ENCODE assay signal across 13 cellular contexts in genomic region chr19:46812898-46813569, GRCh38. TPM values are rescaled to one million over a fixed set of nuclear protein-coding genes. Genes with fewer than 3 reads are reported as not detected.
DNase-seq lines count a peak whose midpoint lies in the region; ATAC-seq and TF ChIP-seq lines count a peak whose summit lies in the region.
"Had no signal": no experiment of that assay in that cellular context is flagged by ENCODE, and none has a peak within 500 bp of the region (broad histone marks: within the 10 kb centered on the region; RNA-seq: fewer than 3 reads in every experiment).

No MANE protein-coding gene starts in this region.

- no TSS peak for BruUV-seq in PC-9 (replicated peaks; lab: Mats Ljungman, UMichigan)

- CTCF ChIA-PET in PC-9 (lab: Charles Lee): no interaction called here

- no peaks in the 10 kb centered on the region for H3K79me2 ChIP-seq in PC-9 (ENCODE audit: low read depth)

- DNase-seq in NCI-H82 (lab: John Stamatoyannopoulos, UW): peak; percentile 24
- DNase-seq in NCI-H82 treated with DMSO at 0.1 percent for 48 hours (lab: John Stamatoyannopoulos, UW; ENCODE audit: unreplicated experiment): no peak
- DNase-seq in neuronal stem cell (ENCODE audit: low spot score): no peak
- no peak for DNase-seq in vagina (ENCODE audit: extremely low spot score in 2 of 2)
- DNase-seq in AG08395 (ENCODE audit: low spot score): no peak
- no peak for DNase-seq in anterior cingulate cortex (lab: John Stamatoyannopoulos, UW)
- DNase-seq in PC-9: no peak
- DNase-seq: activated CD4-positive, alpha-beta T cell treated with anti-CD3 and anti-CD28 coated beads, Interleukin-2, amount 10 ng/mL, durations not matched to agents 24 days and 14 days; NCI-H146; NK-92 treated with Interleukin-12 subunit alpha and Interleukin-12 subunit beta, amount 100 ng/mL, for 24 hours; SW 1271 had no signal

- intact Hi-C loops in vagina (cut with DNase I): loop anchor here (10.0 kb wide), 1 partner anchor 842 kb away; no protein-coding TSS in a partner anchor
- intact Hi-C loops in PC-9 (cut with micrococcal nuclease; ENCODE audit: unreplicated experiment): no loop called here

- ATAC-seq in gastroesophageal sphincter: no peak

- H3K18ac ChIP-seq in neuronal stem cell (ENCODE audit: low read length): peak overlapping the region; percentile 85

- H3K9ac ChIP-seq in neuronal stem cell (ENCODE audit: low read depth, low read length, poor library complexity): no peak overlapping the region

- TF ChIP-seq EP300 in gastroesophageal sphincter (IDR thresholded peaks at IDR 0.05): no peak

- no peak for TF ChIP-seq POLR2A in gastroesophageal sphincter (IDR thresholded peaks at IDR 0.05)
- TF ChIP-seq POLR2A in vagina (IDR thresholded peaks at IDR 0.05): no peak

- H3F3A ChIP-seq in PC-9 (ENCODE audit: insufficient read depth, low read depth): no peaks in the 10 kb centered on the region

- no peaks in the 10 kb centered on the region for H3K27me3 ChIP-seq in gastroesophageal sphincter
- peaks cover 0 to 2% (median 0%) of the 10 kb centered on the region in 3 experiments for H3K27me3 ChIP-seq in neuronal stem cell (ENCODE audit: control insufficient read depth in 3 of 3, insufficient read depth in 3 of 3, low read depth in 1 of 3, low read length in 3 of 3)
- no peaks in the 10 kb centered on the region for H3K27me3 ChIP-seq in vagina
- no peaks in the 10 kb centered on the region for H3K27me3 ChIP-seq in PC-9 (ENCODE audit: insufficient read depth, low read depth)
- H3K27me3 ChIP-seq: body of pancreas had no signal

- H3K4me1 ChIP-seq in gastroesophageal sphincter: peaks cover 0 to 21% (median 0%) of the 10 kb centered on the region in 3 donors
- peaks cover 8 to 10% of the 10 kb centered on the region in 2 donors for H3K4me1 ChIP-seq in neuronal stem cell (ENCODE audit: control insufficient read depth in 2 of 2, insufficient read depth in 1 of 2, low read depth in 1 of 2, low read length in 2 of 2)
- H3K4me1 ChIP-seq in vagina: peaks cover 10% of the 10 kb centered on the region
- 0 out of 2 replicates have a peak, but pooled peaks cover 7% of the 10 kb centered on the region for H3K4me1 ChIP-seq in PC-9 (replicated peaks; ENCODE audit: insufficient read depth)

- no peaks in the 10 kb centered on the region; the same call in 1 of the 2 replicates for H4K20me1 ChIP-seq in PC-9 (ENCODE audit: insufficient read depth)

- H4K8ac ChIP-seq in neuronal stem cell (ENCODE audit: low read depth, low read length): peak overlapping the region; percentile 100

- POLR2A ChIA-PET in PC-9 (lab: Charles Lee; ENCODE audit: unreplicated experiment): no interaction called here

- TF ChIP-seq CTCF in gastroesophageal sphincter (IDR thresholded peaks at IDR 0.05) (no peak), vagina (IDR thresholded peaks at IDR 0.05) (no peak), PC-9 (conservative IDR thresholded peaks at IDR 0.05) (no peak)

- 67 to 87% methylated on average over 3 of the region's 21 CpGs for WGBS in gastroesophageal sphincter (ENCODE audit: low coverage in 1 of 2), 2 donors
- WGBS in neuronal stem cell (ENCODE audit: extremely low coverage in 2 of 2, insufficient read length in 2 of 2, insufficient replicate concordance in 1 of 2), 2 donors: no CpG with 5 or more reads among the region's 21 CpGs

- H2BK120ac ChIP-seq in neuronal stem cell (ENCODE audit: low read depth, low read length): no peak overlapping the region

- H2BK12ac ChIP-seq in neuronal stem cell (ENCODE audit: low read length): peak overlapping the region; percentile 22

- H4K91ac ChIP-seq in neuronal stem cell (ENCODE audit: low read depth, low read length, poor library complexity): no peak overlapping the region

- H3K4me3 ChIP-seq in gastroesophageal sphincter (no peak overlapping the region), neuronal stem cell (ENCODE audit: low read length in 2 of 2) (no peak overlapping the region), vagina (no peak overlapping the region), PC-9 (no peak overlapping the region)
- H3K4me3 ChIP-seq: body of pancreas had no signal

- peak overlapping the region; percentile 11 for H3K4me2 ChIP-seq in neuronal stem cell (ENCODE audit: insufficient read depth, low read length, poor library complexity, severe bottlenecking)
- no peak overlapping the region for H3K4me2 ChIP-seq in PC-9

- H3K14ac ChIP-seq in neuronal stem cell (ENCODE audit: low read length): peak overlapping the region; percentile 56

- peak overlapping the region; percentile 46 for H2AK5ac ChIP-seq in neuronal stem cell (ENCODE audit: low read depth, low read length)

- H3K27ac ChIP-seq in gastroesophageal sphincter (peak overlapping the region in 3 of 4 donors; percentile 21 to 43 (median 33)), neuronal stem cell (replicated peaks; ENCODE audit: low read length) (no peak overlapping the region), vagina (peak overlapping the region; percentile 48), PC-9 (no peak overlapping the region)
- H3K27ac ChIP-seq: body of pancreas had no signal

- H3K9me3 ChIP-seq in gastroesophageal sphincter: no peaks in the 10 kb centered on the region
- peaks cover 0 to 2% of the 10 kb centered on the region in 2 donors for H3K9me3 ChIP-seq in neuronal stem cell (replicated peaks in 1 of 2; ENCODE audit: control insufficient read depth in 2 of 2, insufficient read depth in 1 of 2, low read depth in 1 of 2, low read length in 2 of 2)
- H3K9me3 ChIP-seq in vagina: no peaks in the 10 kb centered on the region
- H3K9me3 ChIP-seq in PC-9 (ENCODE audit: insufficient read depth, low read depth): no peaks in the 10 kb centered on the region
- H3K9me3 ChIP-seq: body of pancreas had no signal

- H3K23ac ChIP-seq in neuronal stem cell (ENCODE audit: low read depth, low read length, poor library complexity): no peak overlapping the region

- H3K9me2 ChIP-seq in PC-9 (ENCODE audit: insufficient read depth): no peaks in the 10 kb centered on the region

- no peak overlapping the region for H3K4ac ChIP-seq in neuronal stem cell (ENCODE audit: low read length)

- H3K36me3 ChIP-seq in gastroesophageal sphincter (no peaks in the 10 kb centered on the region), neuronal stem cell (replicated peaks in 1 of 2; ENCODE audit: control insufficient read depth in 2 of 2, insufficient read depth in 2 of 2, low read length in 2 of 2) (no peaks in the 10 kb centered on the region), vagina (no peaks in the 10 kb centered on the region), PC-9 (ENCODE audit: low read depth) (no peaks in the 10 kb centered on the region)

- H2BK5ac ChIP-seq in neuronal stem cell (ENCODE audit: low read length): peak overlapping the region; percentile 39

- no peaks in the 10 kb centered on the region for H3K79me1 ChIP-seq in neuronal stem cell (ENCODE audit: low read depth, low read length)

- H2AFZ ChIP-seq in neuronal stem cell (ENCODE audit: low read length) (peak overlapping the region; percentile 75), PC-9 (no peak overlapping the region)

- H2BK15ac ChIP-seq in neuronal stem cell (ENCODE audit: low read length): peak overlapping the region; percentile 89

RNA-seq across cellular contexts. Expression of gene SLC1A5, which starts 24.6 kb away (rescaled TPM):
- total RNA-seq in gastroesophageal sphincter (10 to 100 TPM; 16.2 to 56.7 (median 38.8) TPM), vagina (147 TPM), PC-9 (2021) (218 and 264 TPM in 2 replicates)
- 54.5 TPM for polyA plus RNA-seq in neuronal stem cell (2013, experiment 1 of 2)
- polyA plus RNA-seq in neuronal stem cell (2013, experiment 2 of 2): 53.6 TPM

RNA-seq across cellular contexts. Expression of gene AP2S1, which starts 37.6 kb away (rescaled TPM):
- 10 to 100 TPM; 40.6 to 76.2 (median 66.5) TPM for total RNA-seq in gastroesophageal sphincter
- 133 TPM for polyA plus RNA-seq in neuronal stem cell (2013, experiment 1 of 2)
- polyA plus RNA-seq in neuronal stem cell (2013, experiment 2 of 2): 137 TPM
- total RNA-seq in vagina: 75.9 TPM
- total RNA-seq in PC-9 (2021): 332 and 411 TPM in 2 replicates

RNA-seq across cellular contexts. Expression of gene ARHGAP35, which starts 47.8 kb away (rescaled TPM):
- total RNA-seq in gastroesophageal sphincter (100 to 1,000 TPM in 1 of 4 donors, 10 to 100 TPM in 3; 42.9 to 109 (median 57.6) TPM), vagina (42.5 TPM), PC-9 (2021) (87.8 and 104 TPM in 2 replicates)
- polyA plus RNA-seq in neuronal stem cell (2013, experiment 1 of 2): 35.6 TPM
- 37.6 TPM for polyA plus RNA-seq in neuronal stem cell (2013, experiment 2 of 2)

Comparison
In these comparisons a context has a peak if more than half of its experiments do, and no peak if none do; other contexts are left out.
1. H3K27ac ChIP-seq: peak in gastroesophageal sphincter (3 of 4) and vagina (single experiment); none in neuronal stem cell (single experiment) and PC-9 (single experiment).